8 cellular contexts compared by ENCODE assay signal in the genomic region with DNA sequence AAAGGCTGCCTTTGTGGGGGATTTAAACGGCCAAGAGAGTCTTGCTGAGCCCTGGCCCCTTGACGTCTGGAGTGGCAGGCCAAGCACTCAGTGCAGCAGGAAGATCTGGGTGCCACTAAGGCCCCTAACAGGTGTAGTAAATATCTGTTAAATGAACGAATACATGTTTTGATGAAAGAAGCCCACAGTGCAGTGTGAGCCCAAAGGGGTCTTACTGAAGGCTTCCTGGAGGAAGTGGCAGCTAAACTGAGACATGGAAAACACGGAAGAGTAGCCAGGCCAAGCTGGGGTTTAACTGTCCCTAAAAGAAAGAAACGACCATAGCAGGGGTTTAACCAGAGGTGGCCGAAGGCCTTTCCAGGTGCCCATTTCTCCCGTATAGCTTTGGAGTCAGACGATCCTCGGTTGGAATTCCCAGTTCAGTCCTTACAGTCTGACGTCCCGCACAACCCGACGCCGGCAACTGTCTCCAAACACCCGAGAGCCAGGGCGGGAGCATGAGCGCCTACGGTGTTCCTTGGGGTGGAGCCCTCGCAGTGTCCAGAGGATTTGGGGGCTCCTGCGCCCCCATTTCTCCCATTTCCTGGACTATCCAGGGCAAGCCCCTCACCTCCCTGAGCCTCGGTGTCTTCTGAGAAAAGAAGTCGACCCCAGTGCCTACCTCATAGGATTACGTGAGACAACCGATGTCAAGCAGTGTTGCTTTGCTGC. TPM values are rescaled to one million over a fixed set of nuclear protein-coding genes. Genes with fewer than 3 reads are reported as not detected.
DNase-seq lines count a peak whose midpoint lies in the region; ATAC-seq and TF ChIP-seq lines count a peak whose summit lies in the region.

No MANE protein-coding gene starts in this region.

- peaks cover 0 to 6% of the 10 kb centered on the region in 2 donors for H3K36me3 Mint-ChIP-seq in CD4-positive, alpha-beta memory T cell
- no peaks in the 10 kb centered on the region for H3K36me3 Mint-ChIP-seq in naive B cell

- H3K4me3 Mint-ChIP-seq in CD4-positive, alpha-beta memory T cell, result peak overlapping the region; percentile 88 to 94 (median 90)
- H3K4me3 Mint-ChIP-seq in naive B cell, result peak overlapping the region; percentile 91 to 96 (median 94)

- no peaks in the 10 kb centered on the region for H3K27me3 ChIP-seq in CD4-positive, alpha-beta memory T cell (ENCODE audit: insufficient read depth, low read length)

- intact Hi-C loops in CD4-positive, alpha-beta memory T cell (cut with micrococcal nuclease), result loop anchor here (1.0 to 10.0 kb wide), 7 partner anchors 19 to 1434 kb away; partner anchors contain the start of genes APPL1, ARHGEF3, HTD2 and PXK

- peaks cover 3 to 6% of the 10 kb centered on the region in 2 donors for H3K27me3 Mint-ChIP-seq in CD4-positive, alpha-beta memory T cell
- H3K27me3 Mint-ChIP-seq in naive B cell, result no peaks in the 10 kb centered on the region

- H3K4me3 ChIP-seq in CD4-positive, alpha-beta memory T cell (ENCODE audit: low read length in 2 of 2), result peak overlapping the region; percentile 58
- peak overlapping the region; percentile 49 for H3K4me3 ChIP-seq in NB4 (ENCODE audit: low read depth, low read length)

- DNase-seq in CD4-positive, alpha-beta memory T cell, result peak in 1 of 5 donors; percentile 6
- DNase-seq in NB4 (ENCODE audit: low read depth) (no peak), naive B cell (no peak), NCI-H2029 treated with DMSO at 0.1 percent for 48 hours (lab: John Stamatoyannopoulos, UW) (no peak), NCI-H446 treated with DMSO at 0.1 percent for 48 hours (lab: John Stamatoyannopoulos, UW) (no peak)
- peak; percentile 3 for DNase-seq in effector CD4-positive, alpha-beta T cell
- no peak for DNase-seq in central memory CD4-positive, alpha-beta T cell

- H3K9me3 ChIP-seq in CD4-positive, alpha-beta memory T cell (ENCODE audit: control insufficient read depth in 1 of 2, low read length in 2 of 2), result no peaks in the 10 kb centered on the region

- POLR2A ChIA-PET in CD4-positive, alpha-beta memory T cell (lab: Charles Lee; ENCODE audit: partially characterized antibody), result interaction anchor here (0.5 kb wide), 1 partner anchor 20 kb away, joined by 3 read pairs; no protein-coding TSS in a partner anchor

- peaks cover 0 to 1% (median 0%) of the 10 kb centered on the region in 8 donors for H3K9me3 Mint-ChIP-seq in CD4-positive, alpha-beta memory T cell
- H3K9me3 Mint-ChIP-seq in naive B cell, result no peaks in the 10 kb centered on the region

- TF ChIP-seq POLR2A in NB4 (IDR thresholded peaks at IDR 0.05; ENCODE audit: extremely low read depth, insufficient read length), result no peak

- peak overlapping the region; percentile 62 for H3K27ac ChIP-seq in CD4-positive, alpha-beta memory T cell (ENCODE audit: low read depth, low read length)

- peak overlapping the region; percentile 78 to 92 (median 91) for H3K27ac Mint-ChIP-seq in CD4-positive, alpha-beta memory T cell
- peak overlapping the region; percentile 83 to 97 (median 94) for H3K27ac Mint-ChIP-seq in naive B cell

- H3K36me3 ChIP-seq in CD4-positive, alpha-beta memory T cell (ENCODE audit: insufficient read depth, low read length), result no peaks in the 10 kb centered on the region

- H3K4me1 Mint-ChIP-seq in CD4-positive, alpha-beta memory T cell, result peaks cover 7 to 21% (median 12%) of the 10 kb centered on the region in 4 donors
- peaks cover 40 to 69% (median 66%) of the 10 kb centered on the region in 3 donors for H3K4me1 Mint-ChIP-seq in naive B cell

- peaks cover 12% of the 10 kb centered on the region for H3K4me1 ChIP-seq in CD4-positive, alpha-beta memory T cell (ENCODE audit: insufficient read depth, low read length)

- CTCF ChIA-PET in CD4-positive, alpha-beta memory T cell (lab: Charles Lee; ENCODE audit: partially characterized antibody), result no interaction called here

- TF ChIP-seq CTCF in NB4 (IDR thresholded peaks at IDR 0.05; ENCODE audit: low read depth, low read length), result no peak

- peak in 1 of 2 donors; percentile 10 for ATAC-seq in naive B cell (ENCODE audit: low read depth in 2 of 2)
- ATAC-seq in HG03439 (IDR thresholded peaks at IDR 0.05; ENCODE audit: unreplicated experiment), result no peak

RNA-seq across cellular contexts. Expression of gene ABHD6, which starts 0.9 kb away (rescaled TPM):
- total RNA-seq in CD4-positive, alpha-beta memory T cell, result 1 to 10 TPM; 5.1 to 7.2 TPM
- polyA plus RNA-seq in CD4-positive, alpha-beta memory T cell, result 1 to 10 TPM; 4.7 to 8.2 TPM
- polyA plus RNA-seq in naive B cell (ENCODE audit: low read depth in 6 of 6), result 10 to 100 TPM in 3 of 6 donors, 1 to 10 TPM in 3; 2.8 to 12.7 (median 10.2) TPM

RNA-seq across cellular contexts. Expression of gene DNASE1L3, which starts 25.9 kb away (rescaled TPM):
- total RNA-seq in CD4-positive, alpha-beta memory T cell, result not detected
- polyA plus RNA-seq in CD4-positive, alpha-beta memory T cell, result not detected
- polyA plus RNA-seq in naive B cell (ENCODE audit: low read depth in 6 of 6), result 10 to 100 TPM in 3 of 6 donors, 1 to 10 TPM in 3; 8.0 to 41.5 (median 14.4) TPM

Comparison
In these comparisons a context has a peak if more than half of its experiments do, and no peak if none do; other contexts are left out.
1. RNA of gene DNASE1L3, which starts 25.9 kb away (polyA plus RNA-seq): 8.0 to 41.5 TPM in naive B cell; not detected in CD4-positive, alpha-beta memory T cell; every median in the first group is over 4 times any median in the second.